In the genomic region with DNA sequence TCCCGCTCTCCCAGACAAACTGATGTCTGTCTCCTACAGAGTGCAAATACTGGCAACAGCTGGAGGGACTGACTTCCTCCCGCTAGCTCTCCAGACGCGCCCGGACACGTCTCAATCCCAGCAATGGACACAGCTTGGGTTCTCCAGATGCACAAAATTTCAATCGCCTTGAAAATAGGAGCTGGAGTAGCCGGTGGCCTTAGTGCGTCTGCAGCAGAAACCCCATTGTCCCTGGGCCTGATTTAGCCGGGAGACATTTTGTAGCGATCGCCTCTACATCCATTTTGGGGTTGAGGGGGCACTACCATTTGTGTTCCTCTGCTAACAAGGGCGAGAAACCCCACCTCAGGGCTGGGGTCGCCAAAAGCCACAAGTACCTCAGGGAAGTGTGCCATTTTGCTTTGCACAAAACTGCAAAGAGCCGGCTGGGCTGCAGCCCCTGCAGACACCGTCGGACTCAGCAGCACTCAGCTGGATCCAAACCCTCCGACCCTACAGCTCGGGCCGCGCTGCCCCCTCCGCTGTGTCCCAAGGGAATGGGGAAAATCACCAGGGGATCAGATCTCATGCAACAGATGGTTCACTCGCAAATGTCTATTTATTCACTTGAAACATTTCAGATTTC, we compare ENCODE assay signal across 9 cellular contexts. TPM values are rescaled to one million over a fixed set of nuclear protein-coding genes. Genes with fewer than 3 reads are reported as not detected.
DNase-seq lines count a peak whose midpoint lies in the region; ATAC-seq, FAIRE-seq and TF ChIP-seq lines count a peak whose summit lies in the region.
"Had no signal": no experiment of that assay in that cellular context is flagged by ENCODE, and none has a peak within 500 bp of the region (broad histone marks: within the 10 kb centered on the region; RNA-seq: fewer than 3 reads in every experiment).

No MANE protein-coding gene starts in this region.

- no peak for TF ChIP-seq RAD21 in K562 (CRISPR knock-in tag; conservative IDR thresholded peaks at IDR 0.05 in 1 of 2, IDR thresholded peaks at IDR 0.05 in 1 of 2)

- H3K27me3 ChIP-seq in K562 (ENCODE audit: control insufficient read depth in 2 of 2, insufficient read depth in 2 of 2, low read length in 2 of 2): peaks cover 10 to 16% of the 10 kb centered on the region in 2 experiments

- H3K27ac ChIP-seq in K562 (ENCODE audit: extremely low read depth, low read depth, low read length): no peak overlapping the region
- H3K27ac ChIP-seq in mesodermal cell (ENCODE audit: low read depth, low read length, severe bottlenecking): peak overlapping the region; percentile 93

- no peak for TF ChIP-seq EP300 in K562 (IDR thresholded peaks at IDR 0.05; ENCODE audit: low read length)

- FAIRE-seq in K562 (lab: Jason Lieb, UNC): no peak

- in situ Hi-C loops in K562 (cut with MboI): no loop called here

- H2AFZ ChIP-seq in K562 (ENCODE audit: low read depth, low read length): peak overlapping the region; percentile 80

- BruUV-seq in K562 (replicated peaks; lab: Mats Ljungman, UMichigan): no TSS peak

- no peaks in the 10 kb centered on the region for H3K9me3 ChIP-seq in K562 (replicated peaks; ENCODE audit: control insufficient read depth, insufficient read depth, low read depth, low read length)
- H3K9me3 ChIP-seq in mesodermal cell (ENCODE audit: control insufficient read depth, low read length): no peaks in the 10 kb centered on the region

- H3K4me3 ChIP-seq in K562: no peak overlapping the region
- H3K4me3 ChIP-seq in mesodermal cell (ENCODE audit: extremely low read depth, insufficient read depth, low read length, poor library complexity, severe bottlenecking): no peak overlapping the region

- TF ChIP-seq CTCF in K562 (IDR thresholded peaks at IDR 0.05 in 2 of 3, conservative IDR thresholded peaks at IDR 0.05 in 1 of 3; ENCODE audit: insufficient read depth in 2 of 3, low read depth in 1 of 3, low read length in 3 of 3): no peak

- ATAC-seq in K562: peak; percentile 26; the same call in 2 of the 3 replicates
- no peak for ATAC-seq in GM18519 (IDR thresholded peaks at IDR 0.05; ENCODE audit: low FRiP score, unreplicated experiment)
- no peak for ATAC-seq in HG03439 (IDR thresholded peaks at IDR 0.05; ENCODE audit: unreplicated experiment)

- H3K36me3 ChIP-seq in K562 (ENCODE audit: control insufficient read depth, insufficient read depth, low read length) (no peaks in the 10 kb centered on the region), mesodermal cell (ENCODE audit: control insufficient read depth, insufficient read depth, low read length) (no peaks in the 10 kb centered on the region)

- no peak for TF ChIP-seq POLR2A in K562 (conservative IDR thresholded peaks at IDR 0.05)

- H3K4me2 ChIP-seq in K562 (ENCODE audit: insufficient read depth, low read length): peak overlapping the region; percentile 43

- no peaks in the 10 kb centered on the region for H4K20me1 ChIP-seq in K562 (replicated peaks; ENCODE audit: control insufficient read depth, insufficient read depth, low read length)

- DNase-seq in AG08396 (ENCODE audit: low spot score) (peak; percentile 13), NCI-H1417 treated with DMSO at 0.1 percent for 48 hours (lab: John Stamatoyannopoulos, UW) (peak; percentile 67), K562 (ENCODE audit: extremely low read depth in 1 of 4, low spot score in 3 of 4) (no peak), SIG-M5 (lab: John Stamatoyannopoulos, UW) (no peak), mesenteric fat pad (ENCODE audit: low spot score) (no peak)

- 41% methylated on average over 23 of the region's 23 CpGs for WGBS in K562 (ENCODE audit: insufficient coverage, low coverage, missing lambda C conversion rate)
- WGBS in mesodermal cell (ENCODE audit: insufficient coverage in 2 of 2), 2 experiments: 56 to 63% methylated on average over 21 to 23 of the region's 23 CpGs

- POLR2A ChIA-PET in K562 (lab: Yijun Ruan, JAX): interaction anchor here (1.2 kb wide), 1 partner anchor 22 kb away, joined by 5 read pairs; no protein-coding TSS in a partner anchor

- H3K9ac ChIP-seq in K562 (ENCODE audit: insufficient read depth in 1 of 2, low read depth in 2 of 2, low read length in 2 of 2): peak overlapping the region in 1 of 2 experiments; percentile 56; a peak in 1 of 4 replicates

- no peaks in the 10 kb centered on the region for H3K79me2 ChIP-seq in K562 (ENCODE audit: control insufficient read depth, insufficient read depth, low read length)

- H3K9me1 ChIP-seq in K562 (ENCODE audit: control insufficient read depth, insufficient read depth, low read length): no peaks in the 10 kb centered on the region

- CTCF ChIA-PET in K562 (lab: Yijun Ruan, JAX; ENCODE audit: low intra/inter-chr PET ratio): no interaction called here

- H3K4me1 ChIP-seq in K562 (replicated peaks in 1 of 2; ENCODE audit: control insufficient read depth in 2 of 2, insufficient read depth in 2 of 2, low read length in 2 of 2) (peaks cover 8 to 9% of the 10 kb centered on the region in 2 experiments; a peak in 4 of 5 replicates), mesodermal cell (ENCODE audit: control insufficient read depth, insufficient read depth, low read length, poor library complexity, severe bottlenecking) (peaks cover 26% of the 10 kb centered on the region)

- intact Hi-C loops in K562 (cut with micrococcal nuclease): loop anchor here (10.0 kb wide), 1 partner anchor 562 kb away; no protein-coding TSS in a partner anchor

TF ChIP-seq in K562, 482 proteins besides CTCF, POLR2A, EP300 and RAD21 (continues in another document):
- TF ChIP-seq YY1 (IDR thresholded peaks at IDR 0.05; ENCODE audit: borderline replicate concordance in 1 of 3, control insufficient read depth in 1 of 3, extremely low read depth in 1 of 3, insufficient read depth in 3 of 3, insufficient read length in 1 of 3, insufficient replicate concordance in 2 of 3, low read depth in 1 of 3, low read length in 2 of 3) (peak in 2 of 3 experiments; percentile 40 to 80), KAT8 (IDR thresholded peaks at IDR 0.05; ENCODE audit: low read depth) (0 out of 2 replicates have a peak, but pooled peaks have one; percentile 29), RFX5 (IDR thresholded peaks at IDR 0.05; ENCODE audit: low read depth, low read length) (no peak)
- TF ChIP-seq, protein P1, sequence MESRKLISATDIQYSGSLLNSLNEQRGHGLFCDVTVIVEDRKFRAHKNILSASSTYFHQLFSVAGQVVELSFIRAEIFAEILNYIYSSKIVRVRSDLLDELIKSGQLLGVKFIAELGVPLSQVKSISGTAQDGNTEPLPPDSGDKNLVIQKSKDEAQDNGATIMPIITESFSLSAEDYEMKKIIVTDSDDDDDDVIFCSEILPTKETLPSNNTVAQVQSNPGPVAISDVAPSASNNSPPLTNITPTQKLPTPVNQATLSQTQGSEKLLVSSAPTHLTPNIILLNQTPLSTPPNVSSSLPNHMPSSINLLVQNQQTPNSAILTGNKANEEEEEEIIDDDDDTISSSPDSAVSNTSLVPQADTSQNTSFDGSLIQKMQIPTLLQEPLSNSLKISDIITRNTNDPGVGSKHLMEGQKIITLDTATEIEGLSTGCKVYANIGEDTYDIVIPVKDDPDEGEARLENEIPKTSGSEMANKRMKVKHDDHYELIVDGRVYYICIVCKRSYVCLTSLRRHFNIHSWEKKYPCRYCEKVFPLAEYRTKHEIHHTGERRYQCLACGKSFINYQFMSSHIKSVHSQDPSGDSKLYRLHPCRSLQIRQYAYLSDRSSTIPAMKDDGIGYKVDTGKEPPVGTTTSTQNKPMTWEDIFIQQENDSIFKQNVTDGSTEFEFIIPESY (CRISPR knock-in tag; IDR thresholded peaks at IDR 0.05): peak; percentile 64

RNA-seq across cellular contexts. Expression of a gene that starts 5.9 kb away (rescaled TPM):
- 0.28 and 0.65 TPM in 2 replicates for total RNA-seq in K562 (2011; cell fraction: chromatin; rRNA removed; ENCODE audit: low replicate concordance)
- total RNA-seq in K562 (2011; cell fraction: nucleolus; rRNA removed): not detected in 2 replicates
- 0.46 TPM in 1 of 2 replicates, not detected in the other for total RNA-seq in K562 (2011; cell fraction: nucleoplasm; rRNA removed)
- total RNA-seq in K562 (2014; rRNA removed) (0.24 TPM in 1 of 2 replicates, not detected in the other), K562 (2014; rRNA removed; fragmentation: Illumina TruSeq; extraction: Trizol) (not detected in 2 replicates), K562 (2015; rRNA removed; fragmentation: Illumina TruSeq; extraction: Trizol) (not detected in 2 replicates), K562 (2021) (0.84 and 1.2 TPM in 2 replicates), mesenteric fat pad (2.2 TPM)
- polyA plus RNA-seq in K562 (2011; rRNA removed) (0.11 TPM in 1 of 2 replicates, not detected in the other), K562 (2014; fragmentation: Illumina TruSeq; extraction: Trizol) (0.09 TPM in 1 of 2 replicates, not detected in the other), K562 (2014; fragmentation: Nextera tagmentation; extraction: Ambion mirVana) (under 1 TPM in 1 of 2 experiments, not detected in 1; 0.04 TPM), K562 (2014; rRNA removed) (0.05 and 0.20 TPM in 2 replicates)
- not detected in 2 replicates for polyA plus RNA-seq in K562 (2011; cell fraction: cytosol; rRNA removed)
- polyA plus RNA-seq in K562 (2011; cell fraction: nucleus; rRNA removed): 0.15 and 0.37 TPM in 2 replicates
- polyA plus RNA-seq in K562 (2012): 0.18 TPM in 1 of 2 replicates, not detected in the other
- polyA minus RNA-seq in K562 (2011; rRNA and poly(A)+ RNA removed): not detected in 2 replicates
- polyA minus RNA-seq in K562 (2011; cell fraction: cytosol; rRNA and poly(A)+ RNA removed): not detected in 2 replicates
- polyA minus RNA-seq in K562 (2011; cell fraction: nucleus; rRNA and poly(A)+ RNA removed): not detected in 2 replicates
- polyA plus RNA-seq in mesodermal cell (2013, experiment 1 of 2): 0.26 TPM
- polyA plus RNA-seq in mesodermal cell (2013, experiment 2 of 2): 0.61 TPM
- polyA plus RNA-seq: CD14-positive monocyte had no signal

RNA-seq across cellular contexts. Expression of a gene that starts 20.4 kb away (rescaled TPM):
- total RNA-seq in K562 (2011; cell fraction: chromatin; rRNA removed; ENCODE audit: low replicate concordance): 0.79 TPM in 1 of 2 replicates, not detected in the other
- total RNA-seq in K562 (2011; cell fraction: nucleolus; rRNA removed): 0.13 TPM in 1 of 2 replicates, not detected in the other
- not detected in 2 replicates for total RNA-seq in K562 (2011; cell fraction: nucleoplasm; rRNA removed)
- not detected in 2 replicates for total RNA-seq in K562 (2014; rRNA removed)
- not detected in 2 replicates for total RNA-seq in K562 (2014; rRNA removed; fragmentation: Illumina TruSeq; extraction: Trizol)
- total RNA-seq in K562 (2015; rRNA removed; fragmentation: Illumina TruSeq; extraction: Trizol): not detected in 2 replicates
- total RNA-seq in K562 (2021): not detected in 2 replicates
- 0.05 TPM in 1 of 2 replicates, not detected in the other for polyA plus RNA-seq in K562 (2011; rRNA removed)
- polyA plus RNA-seq in K562 (2011; cell fraction: cytosol; rRNA removed): 0.04 and 0.06 TPM in 2 replicates
- 0.04 and 0.50 TPM in 2 replicates for polyA plus RNA-seq in K562 (2011; cell fraction: nucleus; rRNA removed)
- polyA plus RNA-seq in K562 (2012): 0.04 and 0.08 TPM in 2 replicates
- polyA plus RNA-seq in K562 (2014; fragmentation: Illumina TruSeq; extraction: Trizol): not detected in 2 replicates
- not detected for polyA plus RNA-seq in K562 (2014; fragmentation: Nextera tagmentation; extraction: Ambion mirVana)
- not detected in 2 replicates for polyA plus RNA-seq in K562 (2014; rRNA removed)
- not detected in 2 replicates for polyA minus RNA-seq in K562 (2011; rRNA and poly(A)+ RNA removed)
- polyA minus RNA-seq in K562 (2011; cell fraction: cytosol; rRNA and poly(A)+ RNA removed): not detected in 2 replicates
- polyA minus RNA-seq in K562 (2011; cell fraction: nucleus; rRNA and poly(A)+ RNA removed): not detected in 2 replicates
- polyA plus RNA-seq in mesodermal cell (2013, experiment 1 of 2): 6.6 TPM
- polyA plus RNA-seq in mesodermal cell (2013, experiment 2 of 2): 6.3 TPM
- 3.2 TPM for total RNA-seq in mesenteric fat pad
- polyA plus RNA-seq: CD14-positive monocyte had no signal

Comparison
In these comparisons a context has a peak if more than half of its experiments do, and no peak if none do; other contexts are left out.
1. DNase-seq: peak in AG08396 (single experiment) and NCI-H1417 treated with DMSO at 0.1 percent for 48 hours (single experiment); none in K562 (0 of 4), SIG-M5 (single experiment) and mesenteric fat pad (single experiment).